8 cellular contexts compared by ENCODE assay signal in the genomic region with DNA sequence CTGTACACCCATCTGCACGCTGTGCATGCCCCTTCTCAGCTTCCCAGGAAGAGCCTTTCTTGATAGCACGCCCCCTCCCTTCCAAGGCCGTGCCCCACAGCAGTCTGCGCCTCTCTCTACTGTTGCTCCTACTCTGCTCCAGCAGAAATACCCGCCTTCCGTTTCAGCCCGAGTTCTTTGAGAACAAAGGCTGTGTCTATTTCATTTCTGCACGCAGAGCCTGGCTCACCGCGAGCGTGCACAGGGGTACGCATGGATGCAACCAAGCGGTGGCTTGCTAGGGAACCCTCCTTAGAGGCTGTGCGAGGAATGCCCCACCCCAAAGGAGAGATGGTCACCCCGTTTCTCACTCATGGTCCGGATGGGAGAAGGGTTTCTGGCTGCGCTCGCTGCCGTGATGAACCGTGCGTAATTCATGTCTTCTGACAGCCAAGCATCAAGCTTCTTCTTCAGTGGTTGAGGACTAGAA. TPM values are rescaled to one million over a fixed set of nuclear protein-coding genes. Genes with fewer than 3 reads are reported as not detected.
DNase-seq lines count a peak whose midpoint lies in the region; FAIRE-seq and TF ChIP-seq lines count a peak whose summit lies in the region.

No MANE protein-coding gene starts in this region.

- H3K27me3 ChIP-seq in SJCRH30, result no peaks in the 10 kb centered on the region
- H3K27me3 ChIP-seq in mucosa of rectum (ENCODE audit: control insufficient read depth in 2 of 2, insufficient read depth in 2 of 2, low read length in 2 of 2), result peaks cover 0 to 4% of the 10 kb centered on the region in 2 donors

- FAIRE-seq in urothelium cell line (lab: Jason Lieb, UNC), result no peak

- H3K9ac ChIP-seq in mucosa of rectum (ENCODE audit: low read depth in 1 of 2, low read length in 2 of 2), result peak overlapping the region; percentile 43 to 53

- H3K27ac ChIP-seq in SJCRH30 (peak overlapping the region; percentile 82), mucosa of rectum (ENCODE audit: low read depth in 2 of 2, low read length in 2 of 2) (no peak overlapping the region)

- H3K36me3 ChIP-seq in SJCRH30, result peaks cover 10% of the 10 kb centered on the region
- H3K36me3 ChIP-seq in mucosa of rectum (ENCODE audit: control insufficient read depth in 2 of 2, insufficient read depth in 2 of 2, low read length in 2 of 2), result no peaks in the 10 kb centered on the region

- H3K9me3 ChIP-seq in SJCRH30 (replicated peaks) (no peaks in the 10 kb centered on the region), mucosa of rectum (ENCODE audit: control insufficient read depth in 2 of 2, low read length in 2 of 2) (no peaks in the 10 kb centered on the region)

- no peaks in the 10 kb centered on the region for H3K4me1 ChIP-seq in SJCRH30
- H3K4me1 ChIP-seq in mucosa of rectum (ENCODE audit: control insufficient read depth in 2 of 2, insufficient read depth in 2 of 2, low read length in 2 of 2), result no peaks in the 10 kb centered on the region

- TF ChIP-seq POLR2A in erythroblast (IDR thresholded peaks at IDR 0.05; ENCODE audit: low read length), result no peak

- peak overlapping the region; percentile 91 for H3K4me3 ChIP-seq in SJCRH30
- H3K4me3 ChIP-seq in mucosa of rectum (ENCODE audit: low read length in 2 of 2), result peak overlapping the region; percentile 72 to 87

- peak; percentile 54 for DNase-seq in DMS53 (lab: John Stamatoyannopoulos, UW)
- DNase-seq in DMS53 treated with DMSO at 0.1 percent for 48 hours (lab: John Stamatoyannopoulos, UW; ENCODE audit: unreplicated experiment), result no peak
- DNase-seq in HS-27A (ENCODE audit: low read depth), result peak; percentile 2
- DNase-seq in SJCRH30, result peak; percentile 55 to 66
- peak; percentile 58 to 60 for DNase-seq in erythroblast (lab: John Stamatoyannopoulos, UW)
- peak; percentile 60 for DNase-seq in urothelium cell line (ENCODE audit: low spot score)
- DNase-seq in stimulated activated CD4-positive, alpha-beta T cell treated with anti-CD3 and anti-CD28 coated beads, Interleukin-1b, Interleukin-23, amount 100 ng/mL, for 48 hours, result no peak

RNA-seq across cellular contexts. Expression of a gene that starts 0.4 kb away (rescaled TPM):
- total RNA-seq in SJCRH30 (2014; rRNA removed; shearing (Covaris generic)), result 10.9 and 13.3 TPM in 2 replicates

Comparison
In these comparisons a context has a peak if more than half of its experiments do, and no peak if none do; other contexts are left out.
1. DNase-seq: peak in DMS53 (single experiment), HS-27A (single experiment), SJCRH30 (2 of 2), erythroblast (2 of 2) and urothelium cell line (single experiment); none in DMS53 treated with DMSO at 0.1 percent for 48 hours (single experiment) and stimulated activated CD4-positive, alpha-beta T cell treated with anti-CD3 and anti-CD28 coated beads, Interleukin-1b, Interleukin-23, amount 100 ng/mL, for 48 hours (single experiment).